In genomic region chr15:85504739-85505676, GRCh38 we compare ENCODE assay signal across 8 cellular contexts.
DNase-seq lines count a peak whose midpoint lies in the region; ATAC-seq and TF ChIP-seq lines count a peak whose summit lies in the region.

No MANE protein-coding gene starts in this region.

- no peaks in the 10 kb centered on the region for H3K36me3 Mint-ChIP-seq in nephron (ENCODE audit: low read depth)

- H3K27me3 Mint-ChIP-seq in nephron (ENCODE audit: low read depth): no peaks in the 10 kb centered on the region

- H3K27ac ChIP-seq in vagina: peak overlapping the region; percentile 47

- no peak overlapping the region for H3K4me3 ChIP-seq in vagina

- H3K4me1 ChIP-seq in vagina: peaks cover 22% of the 10 kb centered on the region

- DNase-seq in SIG-M5 treated with dmso at 0.1 percent for 504 hours (lab: John Stamatoyannopoulos, UW; ENCODE audit: unreplicated experiment): peak; percentile 60
- no peak for DNase-seq in SIG-M5 (lab: John Stamatoyannopoulos, UW)
- DNase-seq in NCI-H146 (lab: John Stamatoyannopoulos, UW): peak; percentile 28
- DNase-seq in activated CD4-positive, alpha-beta T cell treated with anti-CD3 and anti-CD28 coated beads for 4 hours: peak; percentile 31 to 66
- peak; percentile 53 to 71 for DNase-seq in erythroblast (lab: John Stamatoyannopoulos, UW)
- no peak for DNase-seq in vagina (ENCODE audit: extremely low spot score in 2 of 2)

- TF ChIP-seq POLR2A in erythroblast (IDR thresholded peaks at IDR 0.05; ENCODE audit: low read length) (no peak), vagina (IDR thresholded peaks at IDR 0.05) (no peak)

- H3K9me3 ChIP-seq in vagina: no peaks in the 10 kb centered on the region

- H3K4me1 Mint-ChIP-seq in nephron: peaks cover 57% of the 10 kb centered on the region

- no peak for ATAC-seq in HG02973 (IDR thresholded peaks at IDR 0.05; ENCODE audit: unreplicated experiment)

- intact Hi-C loops in vagina (cut with DNase I): loop anchor here (10.0 kb wide), 1 partner anchor 210 kb away; no protein-coding TSS in a partner anchor

- peak; percentile 55 to 70 (median 59) for TF ChIP-seq CTCF in nephron (IDR thresholded peaks at IDR 0.05; ENCODE audit: unreplicated experiment in 3 of 3)
- peak in 2 of 3 experiments; percentile 37 to 41 for TF ChIP-seq CTCF in vagina (IDR thresholded peaks at IDR 0.05)

- peak overlapping the region; percentile 59 to 91 (median 65) for H3K27ac Mint-ChIP-seq in nephron

- no peak overlapping the region for H3K4me3 Mint-ChIP-seq in nephron

- no peaks in the 10 kb centered on the region for H3K9me3 Mint-ChIP-seq in nephron

- H3K27me3 ChIP-seq in vagina: no peaks in the 10 kb centered on the region

- no peaks in the 10 kb centered on the region for H3K36me3 ChIP-seq in vagina

Comparison
In these comparisons a context has a peak if more than half of its experiments do, and no peak if none do; other contexts are left out.
1. DNase-seq: peak in SIG-M5 treated with dmso at 0.1 percent for 504 hours (single experiment), NCI-H146 (single experiment), activated CD4-positive, alpha-beta T cell treated with anti-CD3 and anti-CD28 coated beads for 4 hours (2 of 2) and erythroblast (2 of 2); none in SIG-M5 (single experiment) and vagina (0 of 2).